ENCODE assay signal across 1 cellular context in genomic region chr1:27343639-27344025, GRCh38.
TF ChIP-seq lines count a peak whose summit lies in the region.

No MANE protein-coding gene starts in this region.

TF ChIP-seq in GM12878, 131 proteins besides CTCF, POLR2A, EP300 and RAD21:
- TF ChIP-seq WRNIP1 (IDR thresholded peaks at IDR 0.05; ENCODE audit: borderline replicate concordance, low read depth, low read length) (no peak), LARP7 (IDR thresholded peaks at IDR 0.05) (0 out of 2 replicates have a peak, but pooled peaks have one; percentile 3)
